In genomic region chr6:7883381-7883780, GRCh38 we compare ENCODE assay signal across 22 cellular contexts.
"Had no signal": no experiment of that assay in that cellular context is flagged by ENCODE, and none has a peak within 500 bp of the region (broad histone marks: within the 10 kb centered on the region; RNA-seq: fewer than 3 reads in every experiment).

No MANE protein-coding gene starts in this region.

- H3K4me3 ChIP-seq: K562, SJCRH30 had no signal

- H3K27ac ChIP-seq: RWPE1, SJCRH30 had no signal

- H3K9me3 ChIP-seq: SJCRH30 had no signal

- FAIRE-seq: K562 had no signal

- ATAC-seq: K562, Panc1, PC-3, SK-N-SH treated with all-trans-retinoic acid at 6 μM for 48 hours had no signal

- H3K9ac ChIP-seq: KMS-11 had no signal

- H3K27me3 ChIP-seq: SJCRH30 had no signal

- DNase-seq: Kasumi-1, MV-4-11, NCI-H1048, NCI-H1105, NCI-H1417, NCI-H1436 treated with DMSO at 0.1 percent for 48 hours, NCI-H1694, NCI-H1930, NCI-H2081, NCI-H2107, NCI-H2227 treated with DMSO at 0.1 percent for 48 hours, NCI-H524, NCI-H526 treated with DMSO at 0.1 percent for 48 hours, NCI-H748 treated with DMSO at 0.1 percent for 48 hours, PC-3, SHP77 treated with DMSO at 0.1 percent for 48 hours, SJCRH30 had no signal

- H3K4me1 ChIP-seq: SJCRH30 had no signal

- H3K4me2 ChIP-seq: KMS-11 had no signal
